ENCODE assay signal across 9 cellular contexts in the genomic region with DNA sequence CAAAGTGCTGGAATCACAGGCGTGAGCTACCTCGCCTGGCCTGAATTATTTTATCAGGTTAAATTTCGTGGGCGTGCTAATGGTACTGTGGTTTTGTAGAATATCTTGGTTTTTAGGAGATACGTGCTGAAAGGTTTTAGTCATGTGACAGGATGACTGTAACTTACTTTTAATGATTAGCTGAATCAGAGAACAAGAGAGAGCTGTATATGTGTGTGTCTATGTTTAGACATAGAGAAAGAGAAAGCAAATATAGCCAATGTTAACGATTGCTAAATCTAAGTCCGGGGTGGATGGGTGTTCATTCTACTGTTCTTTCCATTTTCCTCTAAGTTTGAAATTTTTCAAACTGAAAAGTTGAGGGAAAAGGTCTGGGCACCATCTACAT. TPM values are rescaled to one million over a fixed set of nuclear protein-coding genes. Genes with fewer than 3 reads are reported as not detected.
A peak's percentile ranks its signal among the peaks of the same experiment; 100 is the strongest.
DNase-seq lines count a peak whose midpoint lies in the region; ATAC-seq and TF ChIP-seq lines count a peak whose summit lies in the region.
"Had no signal": no experiment of that assay in that cellular context is flagged by ENCODE, and none has a peak within 500 bp of the region (broad histone marks: within the 10 kb centered on the region; RNA-seq: fewer than 3 reads in every experiment).

No MANE protein-coding gene starts in this region.

- no peak for TF ChIP-seq POLR2A in adrenal gland (IDR thresholded peaks at IDR 0.05)

- H3K27ac Mint-ChIP-seq in activated T-cell treated with anti-CD3 and anti-CD28 coated beads, Interleukin-2, amount 50 U/mL, for 24 hours = peak overlapping the region; percentile 87

- H3K27ac ChIP-seq in adrenal gland = peak overlapping the region in 4 of 5 donors; percentile 39 to 85 (median 66)
- peak overlapping the region; percentile 69 to 80 for H3K27ac ChIP-seq in left lung
- H3K27ac ChIP-seq in tibial artery = peak overlapping the region; percentile 71 to 84

- peaks cover 93% of the 10 kb centered on the region for H3K36me3 Mint-ChIP-seq in activated T-cell treated with anti-CD3 and anti-CD28 coated beads, Interleukin-2, amount 50 U/mL, for 24 hours (ENCODE audit: low read depth)

- H3K9me3 ChIP-seq in adrenal gland (replicated peaks in 1 of 3) (no peaks in the 10 kb centered on the region), left lung (no peaks in the 10 kb centered on the region), tibial artery (no peaks in the 10 kb centered on the region)

- H3K4me1 ChIP-seq in adrenal gland (replicated peaks in 1 of 2) = peaks cover 12 to 53% of the 10 kb centered on the region in 2 donors
- H3K4me1 ChIP-seq in left lung = peaks cover 23 to 49% of the 10 kb centered on the region in 2 donors
- peaks cover 0 to 54% (median 48%) of the 10 kb centered on the region in 4 donors for H3K4me1 ChIP-seq in tibial artery

- H3K27me3 ChIP-seq in adrenal gland = no peaks in the 10 kb centered on the region
- no peaks in the 10 kb centered on the region for H3K27me3 ChIP-seq in left lung
- H3K27me3 ChIP-seq in tibial artery = no peaks in the 10 kb centered on the region

- intact Hi-C loops in adrenal gland (cut with DNase I) (no loop called here), left lung (cut with DNase I) (no loop called here), tibial artery (cut with DNase I; ENCODE audit: low total_unique reads) (no loop called here)

- TF ChIP-seq CTCF in adrenal gland (IDR thresholded peaks at IDR 0.05) (no peak), left lung (IDR thresholded peaks at IDR 0.05) (no peak), tibial artery (IDR thresholded peaks at IDR 0.05) (no peak)

- ATAC-seq in left lung = no peak
- ATAC-seq in GM18498 (IDR thresholded peaks at IDR 0.05; ENCODE audit: unreplicated experiment) = no peak
- ATAC-seq: HCT116 had no signal

- peaks cover 0 to 90% of the 10 kb centered on the region in 2 donors for H3K36me3 ChIP-seq in adrenal gland (replicated peaks in 1 of 2)
- H3K36me3 ChIP-seq in left lung = peaks cover 9 to 86% of the 10 kb centered on the region in 2 donors
- H3K36me3 ChIP-seq in tibial artery = peaks cover 46 to 83% (median 66%) of the 10 kb centered on the region in 3 donors

- no peaks in the 10 kb centered on the region for H3K27me3 Mint-ChIP-seq in activated T-cell treated with anti-CD3 and anti-CD28 coated beads, Interleukin-2, amount 50 U/mL, for 24 hours

- H3K4me3 ChIP-seq in adrenal gland = no peak overlapping the region
- no peak overlapping the region for H3K4me3 ChIP-seq in left lung
- peak overlapping the region; percentile 11 to 22 for H3K4me3 ChIP-seq in tibial artery

- peaks cover 41% of the 10 kb centered on the region for H3K4me1 Mint-ChIP-seq in activated T-cell treated with anti-CD3 and anti-CD28 coated beads, Interleukin-2, amount 50 U/mL, for 24 hours (ENCODE audit: low read depth)

- no peaks in the 10 kb centered on the region for H3K9me3 Mint-ChIP-seq in activated T-cell treated with anti-CD3 and anti-CD28 coated beads, Interleukin-2, amount 50 U/mL, for 24 hours

- WGBS in adrenal gland, 4 donors = 70 to 78% (median 77%) methylated on average over 7 of the region's 7 CpGs

- H3K4me3 Mint-ChIP-seq in activated T-cell treated with anti-CD3 and anti-CD28 coated beads, Interleukin-2, amount 50 U/mL, for 24 hours = no peak overlapping the region

- DNase-seq in activated T-cell treated with anti-CD3 and anti-CD28 coated beads, Interleukin-2, amount 50 U/mL, for 24 hours = no peak
- DNase-seq in activated T-cell treated with anti-CD3 and anti-CD28 coated beads, Interleukin-2, amount 50 U/mL, for 48 hours = no peak
- DNase-seq in adrenal gland (no peak), left lung (no peak), tibial artery (no peak), T1000 (lab: John Stamatoyannopoulos, UW) (no peak), putamen (ENCODE audit: low spot score) (no peak)

RNA-seq across cellular contexts. Expression of a gene that starts 9.2 kb away (rescaled TPM):
- total RNA-seq in adrenal gland (10 to 100 TPM; 23.1 to 74.6 (median 43.2) TPM), left lung (10 to 100 TPM; 30.8 to 32.4 TPM)
- polyA plus RNA-seq in adrenal gland = 10 to 100 TPM; 14.4 to 52.5 (median 16.7) TPM

Comparison
In these comparisons a context has a peak if more than half of its experiments do, and no peak if none do; other contexts are left out.
1. H3K4me3 ChIP-seq: peak in tibial artery (2 of 2); none in adrenal gland (0 of 4) and left lung (0 of 2).
2. Peak in every context shown above with its lines, with median percentiles within 50 percentile points of each other: H3K27ac ChIP-seq.